ENCODE assay signal across 8 cellular contexts in genomic region chr16:11232852-11233726, GRCh38.
DNase-seq lines count a peak whose midpoint lies in the region; ATAC-seq and TF ChIP-seq lines count a peak whose summit lies in the region.
"Had no signal": no experiment of that assay in that cellular context is flagged by ENCODE, and none has a peak within 500 bp of the region (broad histone marks: within the 10 kb centered on the region; RNA-seq: fewer than 3 reads in every experiment).

No MANE protein-coding gene starts in this region.

- TF ChIP-seq CTCF in coronary artery (IDR thresholded peaks at IDR 0.05) = no peak

- peak overlapping the region in 1 of 2 donors; percentile 22 for H3K27ac ChIP-seq in coronary artery
- H3K27ac ChIP-seq: SK-N-MC had no signal

- in situ Hi-C loops in KBM-7 (cut with MboI; ENCODE audit: low pct_unique_long_range_greater_than_20kb, low sequenced_read_pairs) = no loop called here

- peak; percentile 56 for ATAC-seq in GM19463 (IDR thresholded peaks at IDR 0.05; ENCODE audit: unreplicated experiment)

- no peak overlapping the region for H3K4me3 ChIP-seq in coronary artery
- H3K4me3 ChIP-seq: SK-N-MC had no signal

- peak; percentile 91 for DNase-seq in KBM-7
- DNase-seq in activated T-cell treated with anti-CD3 and anti-CD28 coated beads for 48 hours (ENCODE audit: low read depth) = peak; percentile 90
- DNase-seq in inferior parietal cortex (ENCODE audit: extremely low spot score) = peak; percentile 33
- peak; percentile 89 to 95 for DNase-seq in stimulated activated CD8-positive, alpha-beta memory T cell treated with anti-CD3 and anti-CD28 coated beads, Interleukin-7, amount 100 ng/mL, for 48 hours (ENCODE audit: extremely low read depth in 1 of 2, low read depth in 1 of 2)
- no peak for DNase-seq in NCI-H1694 treated with DMSO at 0.1 percent for 48 hours (lab: John Stamatoyannopoulos, UW)
- no peak for DNase-seq in coronary artery (ENCODE audit: low spot score)

Comparison
In these comparisons a context has a peak if more than half of its experiments do, and no peak if none do; other contexts are left out.
1. DNase-seq: peak in KBM-7 (single experiment), activated T-cell treated with anti-CD3 and anti-CD28 coated beads for 48 hours (single experiment), inferior parietal cortex (single experiment) and stimulated activated CD8-positive, alpha-beta memory T cell treated with anti-CD3 and anti-CD28 coated beads, Interleukin-7, amount 100 ng/mL, for 48 hours (2 of 2); none in NCI-H1694 treated with DMSO at 0.1 percent for 48 hours (single experiment) and coronary artery (single experiment).